ENCODE assay signal across 12 cellular contexts in genomic region chr1:172497230-172497629, GRCh38. TPM values are rescaled to one million over a fixed set of nuclear protein-coding genes. Genes with fewer than 3 reads are reported as not detected.
A peak's percentile ranks its signal among the peaks of the same experiment; 100 is the strongest.
DNase-seq lines count a peak whose midpoint lies in the region; ATAC-seq, FAIRE-seq and TF ChIP-seq lines count a peak whose summit lies in the region.
"Had no signal": no experiment of that assay in that cellular context is flagged by ENCODE, and none has a peak within 500 bp of the region (broad histone marks: within the 10 kb centered on the region; RNA-seq: fewer than 3 reads in every experiment).

No MANE protein-coding gene starts in this region.

- H3K4me2 ChIP-seq in H1 (ENCODE audit: insufficient read depth in 1 of 2, low read depth in 2 of 2, low read length in 2 of 2), result no peak overlapping the region
- peak overlapping the region; percentile 66 for H3K4me2 ChIP-seq in neural progenitor cell

- H2AFZ ChIP-seq in H1 (ENCODE audit: low read length), result no peak overlapping the region; the same call in 1 of the 2 replicates
- H2AFZ ChIP-seq in neural progenitor cell (replicated peaks), result peak overlapping the region; percentile 52

- TF ChIP-seq POLR2A in H1 (IDR thresholded peaks at IDR 0.05; ENCODE audit: control extremely low read depth in 1 of 2, low read depth in 2 of 2, low read length in 2 of 2), result no peak

- H3K14ac ChIP-seq in H1 (ENCODE audit: insufficient read length), result no peak overlapping the region

- H3K4me3 ChIP-seq in Caco-2 (ENCODE audit: low read depth, low read length) (no peak overlapping the region), H1 (ENCODE audit: extremely low read depth in 1 of 4, insufficient read depth in 2 of 4, low read depth in 3 of 4, low read length in 4 of 4) (no peak overlapping the region), neural progenitor cell (no peak overlapping the region)
- H3K4me3 ChIP-seq: lung had no signal

- DNase-seq in Caco-2 (peak; percentile 41 to 72), NCI-H526 treated with DMSO at 0.1 percent for 48 hours (lab: John Stamatoyannopoulos, UW) (peak; percentile 29), H1 (ENCODE audit: low read depth in 1 of 2, low spot score in 2 of 2) (peak; percentile 23 to 46), neural progenitor cell (ENCODE audit: low spot score) (peak; percentile 87), NCI-H510A (lab: John Stamatoyannopoulos, UW) (no peak), NCI-H345 treated with DMSO at 0.1 percent for 48 hours (lab: John Stamatoyannopoulos, UW; ENCODE audit: unreplicated experiment) (no peak)
- DNase-seq: activated B cell treated with CpG ODN at 0.5 μM for 24 hours, aorta, NCI-H1105 treated with DMSO at 0.1 percent for 48 hours had no signal

- H3K79me2 ChIP-seq in H1 (ENCODE audit: control insufficient read depth in 1 of 2, insufficient read depth in 2 of 2, low read length in 2 of 2) (no peaks in the 10 kb centered on the region), neural progenitor cell (ENCODE audit: low read depth) (no peaks in the 10 kb centered on the region)

- H3K27ac ChIP-seq in H1 (ENCODE audit: low read depth, low read length) (no peak overlapping the region), neural progenitor cell (peak overlapping the region; percentile 76)

- H3K56ac ChIP-seq in H1 (replicated peaks; ENCODE audit: insufficient read length, low read depth, low read length), result no peak overlapping the region

- H3K36me3 ChIP-seq in Caco-2 (ENCODE audit: control insufficient read depth, insufficient read depth, low read length) (no peaks in the 10 kb centered on the region), H1 (ENCODE audit: control insufficient read depth in 2 of 4, insufficient read depth in 4 of 4, low read length in 3 of 4) (no peaks in the 10 kb centered on the region), neural progenitor cell (no peaks in the 10 kb centered on the region)

- H3K4me1 Mint-ChIP-seq in Caco-2 (ENCODE audit: low read depth, unreplicated experiment), result peaks cover 22% of the 10 kb centered on the region
- peaks cover 42% of the 10 kb centered on the region for H3K4me1 Mint-ChIP-seq in neural progenitor cell
- H3K4me1 Mint-ChIP-seq: activated B cell treated with CpG ODN at 0.5 μM for 24 hours had no signal

- TF ChIP-seq RAD21 in H1 (IDR thresholded peaks at IDR 0.05 in 1 of 2, conservative IDR thresholded peaks at IDR 0.05 in 1 of 2; ENCODE audit: low read depth in 2 of 2, low read length in 2 of 2), result no peak

- peaks cover 13% of the 10 kb centered on the region for H3F3A ChIP-seq in neural progenitor cell (ENCODE audit: low read depth)

- H2BK5ac ChIP-seq in H1 (ENCODE audit: low read depth, low read length), result no peak overlapping the region

- H3K23ac ChIP-seq in H1 (ENCODE audit: insufficient read length), result no peak overlapping the region

- H2BK15ac ChIP-seq in H1 (ENCODE audit: low read length), result no peak overlapping the region

- POLR2A ChIA-PET in Caco-2 (lab: Charles Lee), result interaction anchor here (1.6 kb wide), 1 partner anchor 35 kb away, joined by 3 read pairs; no protein-coding TSS in a partner anchor
- POLR2A ChIA-PET in H1 (lab: Charles Lee; ENCODE audit: partially characterized antibody), result interaction anchor here (1.8 kb wide), 1 partner anchor 42 kb away, joined by 5 read pairs; no protein-coding TSS in a partner anchor

- no peaks in the 10 kb centered on the region for H3K9me3 Mint-ChIP-seq in Caco-2 (ENCODE audit: unreplicated experiment)
- no peaks in the 10 kb centered on the region for H3K9me3 Mint-ChIP-seq in neural progenitor cell
- H3K9me3 Mint-ChIP-seq: activated B cell treated with CpG ODN at 0.5 μM for 24 hours had no signal

- no peak overlapping the region for H2BK12ac ChIP-seq in H1 (ENCODE audit: low read depth, low read length)

- TF ChIP-seq CTCF in Caco-2 (IDR thresholded peaks at IDR 0.05; ENCODE audit: insufficient read depth in 1 of 2, low read depth in 1 of 2, low read length in 1 of 2, severe bottlenecking in 1 of 2, unreplicated experiment in 1 of 2), result no peak
- no peak for TF ChIP-seq CTCF in H1 (IDR thresholded peaks at IDR 0.05; ENCODE audit: control extremely low read depth in 1 of 3, insufficient read depth in 1 of 3, low read depth in 1 of 3, low read length in 3 of 3)
- no peak for TF ChIP-seq CTCF in neural progenitor cell (IDR thresholded peaks at IDR 0.05)

- H3K18ac ChIP-seq in H1 (ENCODE audit: extremely low read depth, low read length), result no peak overlapping the region

- H3K27me3 Mint-ChIP-seq in Caco-2 (ENCODE audit: insufficient read depth, unreplicated experiment) (no peaks in the 10 kb centered on the region), neural progenitor cell (ENCODE audit: insufficient read depth, low read depth) (peaks cover 3% of the 10 kb centered on the region)

- TF ChIP-seq EP300 in H1 (IDR thresholded peaks at IDR 0.05; ENCODE audit: borderline replicate concordance in 1 of 2, low read depth in 2 of 2, low read length in 2 of 2), result no peak

- H3K4me3 Mint-ChIP-seq in Caco-2 (ENCODE audit: unreplicated experiment) (no peak overlapping the region), neural progenitor cell (peak overlapping the region; percentile 63)
- H3K4me3 Mint-ChIP-seq: activated B cell treated with CpG ODN at 0.5 μM for 24 hours had no signal

- H4K20me1 ChIP-seq in H1 (replicated peaks in 1 of 2; ENCODE audit: control insufficient read depth in 1 of 2, insufficient read depth in 2 of 2, low read length in 2 of 2) (no peaks in the 10 kb centered on the region), neural progenitor cell (ENCODE audit: low read depth) (no peaks in the 10 kb centered on the region)

- H2AK5ac ChIP-seq in H1 (ENCODE audit: low read depth, low read length), result no peak overlapping the region

- no peak overlapping the region for H4K91ac ChIP-seq in H1 (replicated peaks; ENCODE audit: insufficient read length, low read length)

- H3K36me3 Mint-ChIP-seq in Caco-2 (ENCODE audit: insufficient read depth, unreplicated experiment) (peaks cover 2% of the 10 kb centered on the region), neural progenitor cell (no peaks in the 10 kb centered on the region)

- no peak overlapping the region for H3K4ac ChIP-seq in H1 (replicated peaks; ENCODE audit: insufficient read length, low read depth, low read length)

- BruUV-seq in Caco-2 (replicated peaks; lab: Mats Ljungman, UMichigan), result no TSS peak

- H3K27ac Mint-ChIP-seq in Caco-2 (ENCODE audit: unreplicated experiment) (no peak overlapping the region), neural progenitor cell (peak overlapping the region; percentile 98)
- H3K27ac Mint-ChIP-seq: activated B cell treated with CpG ODN at 0.5 μM for 24 hours had no signal

- WGBS in H1 (ENCODE audit: extremely low coverage in 1 of 2, insufficient coverage in 1 of 2, insufficient read length in 1 of 2, insufficient replicate concordance in 2 of 2, low coverage in 1 of 2, low lambda C conversion rate in 2 of 2, missing lambda C conversion rate in 1 of 2), 2 experiments, result 64% methylated on average over 5 of the region's 5 CpGs; no CpG with 5 or more reads in 1 of the 2 experiments

- FAIRE-seq in H1 (lab: Jason Lieb, UNC), result no peak

- H4K5ac ChIP-seq in H1 (ENCODE audit: insufficient read length, low read depth, low read length), result no peak overlapping the region

- intact Hi-C loops in Caco-2 (cut with micrococcal nuclease; ENCODE audit: unreplicated experiment), result no loop called here

- no peak overlapping the region for H2BK120ac ChIP-seq in H1 (replicated peaks; ENCODE audit: low read depth, low read length)

- no peaks in the 10 kb centered on the region for H3K79me1 ChIP-seq in H1 (ENCODE audit: low read depth, low read length)

- no peak overlapping the region for H4K8ac ChIP-seq in H1 (ENCODE audit: extremely low read depth, insufficient read depth, low read length)

- CTCF ChIA-PET in Caco-2 (lab: Charles Lee) (no interaction called here), H1 (lab: Charles Lee; ENCODE audit: partially characterized antibody) (interaction anchor here (1.2 to 1.6 kb wide), 3 partner anchors 10 to 16 kb away, joined by 3 to 8 read pairs (median 7); no protein-coding TSS in a partner anchor)

- H3K27me3 ChIP-seq in Caco-2 (replicated peaks; ENCODE audit: control insufficient read depth, insufficient read depth, low read length) (no peaks in the 10 kb centered on the region), H1 (replicated peaks in 1 of 4; ENCODE audit: control insufficient read depth in 3 of 4, extremely low read depth in 1 of 4, insufficient read depth in 3 of 4, low read length in 3 of 4) (no peaks in the 10 kb centered on the region), neural progenitor cell (no peaks in the 10 kb centered on the region)

- no peak overlapping the region for H3K9ac ChIP-seq in H1 (replicated peaks in 1 of 4; ENCODE audit: extremely low read depth in 1 of 4, low read depth in 3 of 4, low read length in 3 of 4)
- H3K9ac ChIP-seq in neural progenitor cell, result no peak overlapping the region

- H2BK20ac ChIP-seq in H1 (ENCODE audit: low read length), result no peak overlapping the region

- no peaks in the 10 kb centered on the region for H3K9me3 ChIP-seq in Caco-2
- H3K9me3 ChIP-seq in H1 (ENCODE audit: insufficient read depth in 2 of 2, low read depth in 1 of 2, low read length in 1 of 2), result no peaks in the 10 kb centered on the region
- no peaks in the 10 kb centered on the region for H3K9me3 ChIP-seq in neural progenitor cell (ENCODE audit: low read depth)

- peaks cover 44% of the 10 kb centered on the region for H3K4me1 ChIP-seq in Caco-2
- H3K4me1 ChIP-seq in H1 (replicated peaks in 1 of 4; ENCODE audit: control insufficient read depth in 3 of 4, insufficient read depth in 4 of 4, low read length in 3 of 4), result no peaks in the 10 kb centered on the region; a peak in 2 of 7 replicates
- H3K4me1 ChIP-seq in neural progenitor cell, result peaks cover 24% of the 10 kb centered on the region

- H3K23me2 ChIP-seq in H1 (ENCODE audit: low read depth, low read length), result no peaks in the 10 kb centered on the region

- ATAC-seq in HG03045 (IDR thresholded peaks at IDR 0.05; ENCODE audit: unreplicated experiment), result no peak
- ATAC-seq in GM21423 (IDR thresholded peaks at IDR 0.05; ENCODE audit: unreplicated experiment), result no peak

RNA-seq across cellular contexts. Expression of gene SUCO, which starts 35.7 kb away (rescaled TPM):
- total RNA-seq in Caco-2 (2022) (48.4 and 50.3 TPM in 2 replicates), neural progenitor cell (ENCODE audit: low replicate concordance) (73.5 and 109 TPM in 2 replicates)
- 35.0 and 35.8 TPM in 2 replicates for total RNA-seq in H1 (2021; fragmentation: NEBNext Ultra II Directional; extraction: Animal tissue kit (Norgen Biotek cat#: 25700))
- 4.3 and 8.3 TPM in 2 replicates for polyA plus RNA-seq in H1 (2011; rRNA removed)
- polyA plus RNA-seq in H1 (2011; cell fraction: cytosol; rRNA removed), result 10.7 TPM
- polyA plus RNA-seq in H1 (2011; cell fraction: nucleus; rRNA removed), result 7.3 TPM
- 9.7 to 20.8 TPM (median 13.2 TPM) in 4 replicates for polyA plus RNA-seq in H1 (2012, experiment 1 of 2)
- 1.0 TPM for polyA plus RNA-seq in H1 (2012, experiment 2 of 2)
- 37.1 TPM for polyA plus RNA-seq in H1 (2013, experiment 1 of 2)
- 40.0 TPM for polyA plus RNA-seq in H1 (2013, experiment 2 of 2)
- polyA minus RNA-seq in H1 (2011; rRNA and poly(A)+ RNA removed), result 19.1 and 28.7 TPM in 2 replicates
- 15.9 TPM for polyA minus RNA-seq in H1 (2011; cell fraction: cytosol; rRNA and poly(A)+ RNA removed)
- 61.7 TPM for polyA minus RNA-seq in H1 (2011; cell fraction: nucleus; rRNA and poly(A)+ RNA removed)

RNA-seq across cellular contexts. Expression of gene PIGC, which starts 53.4 kb away (rescaled TPM):
- total RNA-seq in Caco-2 (2022) (23.7 and 26.1 TPM in 2 replicates), neural progenitor cell (ENCODE audit: low replicate concordance) (35.4 and 39.4 TPM in 2 replicates)
- 20.8 and 21.0 TPM in 2 replicates for total RNA-seq in H1 (2021; fragmentation: NEBNext Ultra II Directional; extraction: Animal tissue kit (Norgen Biotek cat#: 25700))
- 23.8 and 39.3 TPM in 2 replicates for polyA plus RNA-seq in H1 (2011; rRNA removed)
- 26.5 TPM for polyA plus RNA-seq in H1 (2011; cell fraction: cytosol; rRNA removed)
- polyA plus RNA-seq in H1 (2011; cell fraction: nucleus; rRNA removed), result 15.0 TPM
- 21.4 to 26.1 TPM (median 23.1 TPM) in 4 replicates for polyA plus RNA-seq in H1 (2012, experiment 1 of 2)
- polyA plus RNA-seq in H1 (2012, experiment 2 of 2), result 7.5 TPM
- 19.5 TPM for polyA plus RNA-seq in H1 (2013, experiment 1 of 2)
- 21.1 TPM for polyA plus RNA-seq in H1 (2013, experiment 2 of 2)
- 31.3 and 34.3 TPM in 2 replicates for polyA minus RNA-seq in H1 (2011; rRNA and poly(A)+ RNA removed)
- 12.0 TPM for polyA minus RNA-seq in H1 (2011; cell fraction: cytosol; rRNA and poly(A)+ RNA removed)
- 19.6 TPM for polyA minus RNA-seq in H1 (2011; cell fraction: nucleus; rRNA and poly(A)+ RNA removed)

Comparison
In these comparisons a context has a peak if more than half of its experiments do, and no peak if none do; other contexts are left out.
1. DNase-seq: peak in Caco-2 (2 of 2), NCI-H526 treated with DMSO at 0.1 percent for 48 hours (single experiment), H1 (2 of 2) and neural progenitor cell (single experiment); none in NCI-H510A (single experiment) and NCI-H345 treated with DMSO at 0.1 percent for 48 hours (single experiment).